27 cellular contexts compared by ENCODE assay signal in the genomic region with DNA sequence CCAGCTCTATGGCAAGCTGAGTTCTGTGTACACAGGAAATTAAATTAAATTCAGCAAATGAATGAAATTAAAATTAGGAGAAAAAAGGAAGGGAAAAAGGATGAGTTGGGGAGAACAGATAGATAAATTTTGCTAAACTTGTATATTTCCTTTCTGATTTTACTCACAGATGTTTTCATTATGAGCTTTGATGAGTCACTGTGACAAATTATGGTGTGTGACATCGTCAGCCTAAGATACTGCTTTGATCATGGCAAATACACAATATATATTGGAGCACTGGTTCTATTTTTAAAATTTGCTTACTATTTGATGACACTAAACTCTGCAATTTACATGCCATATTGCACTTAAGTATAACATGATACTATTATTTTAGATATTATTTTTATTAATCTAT.
DNase-seq lines count a peak whose midpoint lies in the region; ATAC-seq and TF ChIP-seq lines count a peak whose summit lies in the region.
"Had no signal": no experiment of that assay in that cellular context is flagged by ENCODE, and none has a peak within 500 bp of the region (broad histone marks: within the 10 kb centered on the region; RNA-seq: fewer than 3 reads in every experiment).

No MANE protein-coding gene starts in this region.

- no peak overlapping the region for H4K8ac ChIP-seq in trophoblast cell (ENCODE audit: low read depth, low read length)

- no peaks in the 10 kb centered on the region for H3K9me3 ChIP-seq in effector memory CD4-positive, alpha-beta T cell (ENCODE audit: control insufficient read depth, low read length)
- no peaks in the 10 kb centered on the region for H3K9me3 ChIP-seq in trophoblast cell (ENCODE audit: insufficient read depth, low read depth, low read length)
- H3K9me3 ChIP-seq: body of pancreas, esophagus squamous epithelium, left lung, ovary, tibial nerve had no signal

- no peak overlapping the region for H3K23ac ChIP-seq in trophoblast cell (ENCODE audit: low read length)

- no peaks in the 10 kb centered on the region for H3K36me3 ChIP-seq in effector memory CD4-positive, alpha-beta T cell (ENCODE audit: control insufficient read depth, insufficient read depth, low read length)
- H3K36me3 ChIP-seq in trophoblast cell (ENCODE audit: control insufficient read depth in 1 of 2, insufficient read depth in 2 of 2, low read length in 2 of 2), result no peaks in the 10 kb centered on the region
- H3K36me3 ChIP-seq: esophagus squamous epithelium, left lung, ovary, tibial nerve had no signal

- H4K12ac ChIP-seq in trophoblast cell (ENCODE audit: low read depth, low read length), result no peak overlapping the region

- no peak overlapping the region for H2BK12ac ChIP-seq in trophoblast cell (ENCODE audit: low read length)

- H3K27me3 ChIP-seq in effector memory CD4-positive, alpha-beta T cell (replicated peaks; ENCODE audit: control insufficient read depth, insufficient read depth, low read length, poor library complexity, severe bottlenecking), result no peaks in the 10 kb centered on the region
- no peaks in the 10 kb centered on the region for H3K27me3 ChIP-seq in trophoblast cell (ENCODE audit: insufficient read depth, low read length)
- H3K27me3 ChIP-seq: body of pancreas, esophagus squamous epithelium, left lung, ovary, tibial nerve had no signal

- TF ChIP-seq CTCF in HFF-Myc (IDR thresholded peaks at IDR 0.05; ENCODE audit: low read depth, low read length, missing control alignments) (no peak), GM10266 (IDR thresholded peaks at IDR 0.05; ENCODE audit: control insufficient read depth, insufficient read depth, low read depth, missing control alignments) (no peak)

- no peak overlapping the region for H2AK5ac ChIP-seq in trophoblast cell (ENCODE audit: low read length)

- H3K4me3 ChIP-seq in HFF-Myc (replicated peaks; ENCODE audit: low read depth, low read length) (no peak overlapping the region), trophoblast cell (ENCODE audit: low read depth, low read length) (no peak overlapping the region)
- no peak overlapping the region for H3K4me3 ChIP-seq in effector memory CD4-positive, alpha-beta T cell (ENCODE audit: insufficient read depth, low read depth, low read length, poor library complexity, severe bottlenecking)
- H3K4me3 ChIP-seq: body of pancreas, esophagus squamous epithelium, left lung, ovary, tibial nerve had no signal

- no peak overlapping the region for H2AFZ ChIP-seq in trophoblast cell (ENCODE audit: insufficient read depth, low read length, poor library complexity)

- H3K18ac ChIP-seq in trophoblast cell (ENCODE audit: low read length), result no peak overlapping the region

- no peak overlapping the region for H3K27ac ChIP-seq in effector memory CD4-positive, alpha-beta T cell (ENCODE audit: insufficient read depth, low read length, poor library complexity, severe bottlenecking)
- H3K27ac ChIP-seq in trophoblast cell (ENCODE audit: low read depth, low read length), result no peak overlapping the region
- H3K27ac ChIP-seq: body of pancreas, esophagus squamous epithelium, left lung, ovary, tibial nerve had no signal

- DNase-seq in AG20443 (ENCODE audit: low spot score) (peak; percentile 10), HFF-Myc (ENCODE audit: extremely low read depth, low read depth) (peak; percentile 21), RPMI7951 (ENCODE audit: low read depth) (peak; percentile 44), fibroblast of peridontal ligament (ENCODE audit: extremely low read depth) (peak; percentile 15), trophoblast cell (no peak), GM10266 (ENCODE audit: extremely low spot score) (no peak)
- no peak for DNase-seq in effector memory CD4-positive, alpha-beta T cell
- DNase-seq: activated CD4-positive, alpha-beta T cell treated with anti-CD3 and anti-CD28 coated beads, Interleukin-2, amount 50 U/mL, for 4 hours; activated CD4-positive, CD25-positive, alpha-beta regulatory T cell; activated CD8-positive, alpha-beta memory T cell treated with anti-CD3 and anti-CD28 coated beads, Interleukin-2, amount 10 ng/mL, durations not matched to agents 7 days and 5 days; activated gamma-delta T cell treated with Interleukin-2 at 50 U/mL for 16 hours; activated naive CD8-positive, alpha-beta T cell treated with anti-CD3 and anti-CD28 coated beads, Interleukin-2, amount 50 U/mL, for 24 hours; activated T-cell treated with anti-CD3 and anti-CD28 coated beads, Interleukin-2, amount 50 U/mL, for 4 hours; body of pancreas; dermis blood vessel endothelial cell; DMS79 treated with DMSO at 0.1 percent for 48 hours; esophagus squamous epithelium; glutamatergic neuron; left lung; NCI-H1048; NCI-H1694 treated with DMSO at 0.1 percent for 48 hours; NCI-H446 treated with DMSO at 0.1 percent for 48 hours; nephron progenitor cell; ovary had no signal

- no peak overlapping the region for H3K9ac ChIP-seq in trophoblast cell (ENCODE audit: low read length)

- no peaks in the 10 kb centered on the region for H3K79me2 ChIP-seq in trophoblast cell (ENCODE audit: control insufficient read depth, insufficient read depth, low read length, poor library complexity)

- H3K79me1 ChIP-seq in trophoblast cell (ENCODE audit: low read length), result no peaks in the 10 kb centered on the region

- H3K4me2 ChIP-seq in trophoblast cell (ENCODE audit: low read length), result no peak overlapping the region

- WGBS in trophoblast cell (ENCODE audit: extremely low coverage, insufficient coverage, insufficient read length), result no CpG with 5 or more reads among the region's 1 CpG

- H4K91ac ChIP-seq in trophoblast cell (ENCODE audit: low read depth, low read length), result no peak overlapping the region

- no peak overlapping the region for H3K4ac ChIP-seq in trophoblast cell (ENCODE audit: low read depth, low read length)

- H3K14ac ChIP-seq in trophoblast cell (ENCODE audit: low read length), result no peak overlapping the region

- H2BK5ac ChIP-seq in trophoblast cell (ENCODE audit: low read depth, low read length, poor library complexity), result no peak overlapping the region

- no peaks in the 10 kb centered on the region for H3K4me1 ChIP-seq in effector memory CD4-positive, alpha-beta T cell (ENCODE audit: control insufficient read depth, insufficient read depth, low read length, poor library complexity, severe bottlenecking)
- H3K4me1 ChIP-seq in trophoblast cell (ENCODE audit: control insufficient read depth in 1 of 2, insufficient read depth in 2 of 2, low read length in 2 of 2), result no peaks in the 10 kb centered on the region
- H3K4me1 ChIP-seq: body of pancreas, esophagus squamous epithelium, left lung, tibial nerve had no signal

- H2BK120ac ChIP-seq in trophoblast cell (ENCODE audit: insufficient read depth, low read length, poor library complexity), result no peak overlapping the region

- ATAC-seq in HG03521 (IDR thresholded peaks at IDR 0.05; ENCODE audit: unreplicated experiment), result no peak
- ATAC-seq: activated CD8-positive, alpha-beta memory T cell treated with anti-CD3 and anti-CD28 coated beads, Interleukin-2, amount 10 ng/mL, durations not matched to agents 7 days and 5 days; activated naive CD8-positive, alpha-beta T cell treated with anti-CD3 and anti-CD28 coated beads, Interleukin-2, amount 50 U/mL, for 24 hours; activated T-cell treated with anti-CD3 and anti-CD28 coated beads, Interleukin-2, amount 50 U/mL, for 4 hours; body of pancreas; left lung; stimulated activated effector memory CD8-positive, alpha-beta T cell treated with anti-CD3 and anti-CD28 coated beads, Interleukin-12 subunit alpha, Interleukin-12 subunit beta, amount 100 ng/mL, for 72 hours had no signal

Comparison
In these comparisons a context has a peak if more than half of its experiments do, and no peak if none do; other contexts are left out.
1. DNase-seq: peak in AG20443 (single experiment), HFF-Myc (single experiment), RPMI7951 (single experiment) and fibroblast of peridontal ligament (single experiment); none in effector memory CD4-positive, alpha-beta T cell (0 of 3), trophoblast cell (0 of 2) and GM10266 (single experiment).